10 cellular contexts compared by ENCODE assay signal in genomic region chr5:126503602-126504104, GRCh38.
DNase-seq lines count a peak whose midpoint lies in the region; ATAC-seq and TF ChIP-seq lines count a peak whose summit lies in the region.
"Had no signal": no experiment of that assay in that cellular context is flagged by ENCODE, and none has a peak within 500 bp of the region (broad histone marks: within the 10 kb centered on the region; RNA-seq: fewer than 3 reads in every experiment).

No MANE protein-coding gene starts in this region.

- intact Hi-C loops in ascending aorta (cut with DNase I) = no loop called here

- peak overlapping the region in 1 of 2 donors; percentile 17 for H3K4me3 ChIP-seq in ascending aorta

- H3K4me1 ChIP-seq in ascending aorta = peaks cover 0 to 8% of the 10 kb centered on the region in 2 donors

- H3K9me3 ChIP-seq in ascending aorta = no peaks in the 10 kb centered on the region

- DNase-seq in GM03348 (ENCODE audit: low spot score) = peak; percentile 43
- DNase-seq in ascending aorta (ENCODE audit: low spot score in 2 of 2) = no peak
- DNase-seq in glomerular visceral epithelial cell (ENCODE audit: extremely low spot score) = peak; percentile 42
- DNase-seq in renal cortical epithelial cell (ENCODE audit: low read depth) = peak; percentile 83
- no peak for DNase-seq in cerebellum (ENCODE audit: low spot score)
- no peak for DNase-seq in NCI-H2227 (lab: John Stamatoyannopoulos, UW; ENCODE audit: unreplicated experiment)
- DNase-seq: NCI-H748 treated with DMSO at 0.1 percent for 48 hours had no signal

- ATAC-seq in GM18511 (IDR thresholded peaks at IDR 0.05; ENCODE audit: unreplicated experiment) (no peak), GM19351 (IDR thresholded peaks at IDR 0.05; ENCODE audit: unreplicated experiment) (no peak)

- peak overlapping the region; percentile 19 to 21 for H3K27ac ChIP-seq in ascending aorta
- H3K27ac ChIP-seq: HL-60 had no signal

- TF ChIP-seq CTCF in ascending aorta (IDR thresholded peaks at IDR 0.05) = no peak

- no peaks in the 10 kb centered on the region for H3K27me3 ChIP-seq in ascending aorta

- H3K36me3 ChIP-seq in ascending aorta = no peaks in the 10 kb centered on the region

Comparison
In these comparisons a context has a peak if more than half of its experiments do, and no peak if none do; other contexts are left out.
1. DNase-seq: peak in GM03348 (single experiment), glomerular visceral epithelial cell (single experiment) and renal cortical epithelial cell (single experiment); none in ascending aorta (0 of 2), cerebellum (single experiment) and NCI-H2227 (single experiment).